ENCODE assay signal across 1 cellular context in genomic region chr11:74365805-74366204, GRCh38. TPM values are rescaled to one million over a fixed set of nuclear protein-coding genes. Genes with fewer than 3 reads are reported as not detected.
"Had no signal": no experiment of that assay in that cellular context is flagged by ENCODE, and none has a peak within 500 bp of the region (broad histone marks: within the 10 kb centered on the region; RNA-seq: fewer than 3 reads in every experiment).

No MANE protein-coding gene starts in this region.

RNA-seq across cellular contexts. Expression of gene P4HA3, which starts 54.4 kb away (rescaled TPM):
- total RNA-seq: endodermal cell had no signal
